Comparison of ENCODE assay signal across 8 cellular contexts in the genomic region with DNA sequence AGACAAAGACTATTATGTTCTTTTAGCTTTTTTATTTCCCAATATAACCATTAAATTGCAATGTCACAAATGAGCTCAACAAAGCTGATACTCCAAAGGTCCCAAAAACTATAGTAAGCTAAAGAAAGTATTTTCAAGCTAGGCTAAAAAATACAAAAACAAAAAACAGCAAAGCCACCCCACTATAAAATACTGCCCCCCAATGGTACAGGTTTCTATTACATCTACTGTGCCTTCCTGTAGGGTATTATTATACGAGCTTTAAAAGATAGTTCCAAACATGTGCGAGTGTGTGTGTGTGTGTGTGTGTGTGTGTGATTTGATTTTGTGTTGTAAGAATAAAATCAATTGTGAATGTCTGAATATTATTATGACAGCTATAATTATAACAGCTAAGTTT. TPM values are rescaled to one million over a fixed set of nuclear protein-coding genes. Genes with fewer than 3 reads are reported as not detected.
DNase-seq lines count a peak whose midpoint lies in the region; ATAC-seq and TF ChIP-seq lines count a peak whose summit lies in the region.
"Had no signal": no experiment of that assay in that cellular context is flagged by ENCODE, and none has a peak within 500 bp of the region (broad histone marks: within the 10 kb centered on the region; RNA-seq: fewer than 3 reads in every experiment).

No MANE protein-coding gene starts in this region.

- no peak overlapping the region for H3K14ac ChIP-seq in IMR-90 (replicated peaks; ENCODE audit: low read depth, low read length)

- CTCF ChIA-PET in IMR-90 (lab: Yijun Ruan, JAX) = interaction anchor here (0.5 to 1.2 kb wide), 2 partner anchors 13 to 286 kb away, joined by 5 read pairs; no protein-coding TSS in a partner anchor

- H3K4me3 ChIP-seq in DND-41 (ENCODE audit: low read depth in 1 of 2, low read length in 2 of 2) (no peak overlapping the region), IMR-90 (ENCODE audit: insufficient read depth, low read depth, low read length) (no peak overlapping the region), lung (no peak overlapping the region), right cardiac atrium (ENCODE audit: low read length) (no peak overlapping the region)
- H3K4me3 ChIP-seq: MG63 had no signal

- H3K79me1 ChIP-seq in IMR-90 (ENCODE audit: low read depth in 1 of 2, low read length in 2 of 2) = no peaks in the 10 kb centered on the region

- no peaks in the 10 kb centered on the region for H3K79me2 ChIP-seq in DND-41 (ENCODE audit: insufficient read depth, low read length)

- H3K9ac ChIP-seq in DND-41 (ENCODE audit: low read depth, low read length) = no peak overlapping the region
- no peak overlapping the region for H3K9ac ChIP-seq in IMR-90 (ENCODE audit: low read depth, low read length)

- no CpG with 5 or more reads among the region's 2 CpGs for WGBS in IMR-90 (ENCODE audit: extremely low coverage in 2 of 2, insufficient read length in 1 of 2), 2 experiments
- WGBS in lung, 2 donors = 43 to 48% methylated on average over 2 of the region's 2 CpGs
- WGBS in right cardiac atrium = 39% methylated on average over 2 of the region's 2 CpGs

- H4K8ac ChIP-seq in IMR-90 (ENCODE audit: low read depth in 2 of 2, low read length in 2 of 2) = no peak overlapping the region

- H3K27me3 ChIP-seq in DND-41 (ENCODE audit: insufficient read depth, low read length, poor library complexity) = no peaks in the 10 kb centered on the region
- H3K27me3 ChIP-seq in IMR-90 (ENCODE audit: control insufficient read depth, insufficient read depth, low read length) = no peaks in the 10 kb centered on the region; the same call in 1 of the 2 replicates
- H3K27me3 ChIP-seq in lung (ENCODE audit: control insufficient read depth, insufficient read depth) = no peaks in the 10 kb centered on the region
- no peaks in the 10 kb centered on the region for H3K27me3 ChIP-seq in right cardiac atrium (ENCODE audit: control insufficient read depth, insufficient read depth)
- H3K27me3 ChIP-seq: MG63 had no signal

- no peak overlapping the region for H2BK15ac ChIP-seq in IMR-90 (ENCODE audit: low read depth, low read length)

- H3K23ac ChIP-seq in IMR-90 (ENCODE audit: low read depth, low read length) = no peak overlapping the region

- no TSS peak for BruUV-seq in IMR-90 (replicated peaks; lab: Mats Ljungman, UMichigan)

- no peak overlapping the region for H2BK20ac ChIP-seq in IMR-90 (ENCODE audit: low read depth, low read length)

- H3K27me3 Mint-ChIP-seq in activated naive CD8-positive, alpha-beta T cell treated with anti-CD3 and anti-CD28 coated beads for 36 hours = no peaks in the 10 kb centered on the region

- H3K9me1 ChIP-seq in IMR-90 (ENCODE audit: insufficient read depth, low read length) = no peaks in the 10 kb centered on the region

- no peak overlapping the region for H2AFZ ChIP-seq in DND-41 (ENCODE audit: low read depth, low read length)
- H2AFZ ChIP-seq in IMR-90 (replicated peaks; ENCODE audit: low read length, poor library complexity) = no peak overlapping the region

- peaks cover 47% of the 10 kb centered on the region for H3K4me1 Mint-ChIP-seq in activated naive CD8-positive, alpha-beta T cell treated with anti-CD3 and anti-CD28 coated beads for 36 hours

- DNase-seq in DND-41 (no peak), IMR-90 (no peak), lung (ENCODE audit: low spot score) (no peak), right cardiac atrium (no peak)
- no peak for DNase-seq in activated naive CD8-positive, alpha-beta T cell treated with anti-CD3 and anti-CD28 coated beads for 36 hours
- DNase-seq: MG63 had no signal

- H4K5ac ChIP-seq in IMR-90 (ENCODE audit: low read depth, low read length) = no peak overlapping the region

- no peaks in the 10 kb centered on the region for H3K36me3 ChIP-seq in DND-41 (ENCODE audit: insufficient read depth, low read length)
- H3K36me3 ChIP-seq in IMR-90 (ENCODE audit: control insufficient read depth, insufficient read depth, low read length) = no peaks in the 10 kb centered on the region
- no peaks in the 10 kb centered on the region for H3K36me3 ChIP-seq in lung (ENCODE audit: control insufficient read depth in 2 of 2, insufficient read depth in 2 of 2, low read length in 2 of 2)
- H3K36me3 ChIP-seq: MG63 had no signal

- H3K56ac ChIP-seq in IMR-90 (ENCODE audit: extremely low read depth, insufficient read depth, low read length) = no peak overlapping the region

- H3K4me2 ChIP-seq in DND-41 (ENCODE audit: insufficient read depth, low read length) (no peak overlapping the region), IMR-90 (ENCODE audit: low read depth, low read length) (no peak overlapping the region)

- peaks cover 2% of the 10 kb centered on the region for H3K9me3 Mint-ChIP-seq in activated naive CD8-positive, alpha-beta T cell treated with anti-CD3 and anti-CD28 coated beads for 36 hours

- H4K91ac ChIP-seq in IMR-90 (ENCODE audit: insufficient read depth, low read depth, low read length) = no peak overlapping the region

- no peak overlapping the region for H3K18ac ChIP-seq in IMR-90 (ENCODE audit: low read depth, low read length)

- POLR2A ChIA-PET in IMR-90 (lab: Charles Lee; ENCODE audit: unreplicated experiment) = no interaction called here

- H2BK120ac ChIP-seq in IMR-90 (ENCODE audit: low read depth, low read length) = no peak overlapping the region

- no peak overlapping the region for H3K4ac ChIP-seq in IMR-90 (ENCODE audit: low read depth, low read length)

- intact Hi-C loops in IMR-90 (cut with micrococcal nuclease) (no loop called here), right cardiac atrium (cut with DNase I) (no loop called here)

- no peak overlapping the region for H3K27ac ChIP-seq in DND-41 (ENCODE audit: low read length)
- no peak overlapping the region for H3K27ac ChIP-seq in IMR-90 (ENCODE audit: insufficient read depth, low read length)
- H3K27ac ChIP-seq in lung (ENCODE audit: low read depth in 1 of 2, low read length in 1 of 2) = no peak overlapping the region
- H3K27ac ChIP-seq in right cardiac atrium (ENCODE audit: low read length) = no peak overlapping the region

- H3K36me3 Mint-ChIP-seq in activated naive CD8-positive, alpha-beta T cell treated with anti-CD3 and anti-CD28 coated beads for 36 hours = peaks cover 21% of the 10 kb centered on the region

- H2AK9ac ChIP-seq in IMR-90 (replicated peaks; ENCODE audit: low read depth, low read length, poor library complexity) = no peak overlapping the region

- dilution Hi-C loops in IMR-90 (cut with HindIII; ENCODE audit: low sequenced_read_pairs, unreplicated experiment) = no loop called here

- TF ChIP-seq CTCF in DND-41 (IDR thresholded peaks at IDR 0.05; ENCODE audit: borderline replicate concordance, extremely low read depth, low read length, poor library complexity, severe bottlenecking) = peak; percentile 52
- TF ChIP-seq CTCF in IMR-90 (conservative IDR thresholded peaks at IDR 0.05; ENCODE audit: low read depth, low read length) = peak; percentile 43
- TF ChIP-seq CTCF in lung (IDR thresholded peaks at IDR 0.05; ENCODE audit: control extremely low read depth, extremely low read depth) = peak; percentile 7

- ATAC-seq in DND-41 (ENCODE audit: insufficient read depth, low read depth) = no peak; the same call in 2 of the 3 replicates
- no peak for ATAC-seq in IMR-90 (ENCODE audit: low read depth)
- ATAC-seq in lung (ENCODE audit: insufficient read depth, low FRiP score) = no peak
- no peak for ATAC-seq in HG02642 (IDR thresholded peaks at IDR 0.05; ENCODE audit: poor library complexity, unreplicated experiment)
- ATAC-seq in GM19452 (IDR thresholded peaks at IDR 0.05; ENCODE audit: unreplicated experiment) = no peak
- no peak for ATAC-seq in right cardiac atrium

- TF ChIP-seq POLR2A in IMR-90 (IDR thresholded peaks at IDR 0.05; ENCODE audit: low read depth, low read length) = no peak

- H3K4me1 ChIP-seq in DND-41 (ENCODE audit: insufficient read depth, low read length) (no peaks in the 10 kb centered on the region), IMR-90 (ENCODE audit: control insufficient read depth, insufficient read depth, low read length) (no peaks in the 10 kb centered on the region), lung (ENCODE audit: control insufficient read depth in 2 of 2, insufficient read depth in 2 of 2, low read length in 2 of 2) (no peaks in the 10 kb centered on the region), right cardiac atrium (ENCODE audit: control insufficient read depth, insufficient read depth, low read length) (no peaks in the 10 kb centered on the region)

- peak overlapping the region; percentile 44 for H3K27ac Mint-ChIP-seq in activated naive CD8-positive, alpha-beta T cell treated with anti-CD3 and anti-CD28 coated beads for 36 hours

- H2BK5ac ChIP-seq in IMR-90 (ENCODE audit: low read depth, low read length, poor library complexity, severe bottlenecking) = no peak overlapping the region

- in situ Hi-C loops in IMR-90 (cut with MboI; ENCODE audit: low sequenced_read_pairs) = no loop called here

- H3K9me3 ChIP-seq in DND-41 (ENCODE audit: insufficient read depth, low read length, severe bottlenecking) = no peaks in the 10 kb centered on the region
- no peaks in the 10 kb centered on the region for H3K9me3 ChIP-seq in IMR-90 (ENCODE audit: control insufficient read depth, insufficient read depth, low read length)
- no peaks in the 10 kb centered on the region for H3K9me3 ChIP-seq in lung (ENCODE audit: control insufficient read depth in 2 of 2, insufficient read depth in 1 of 2, low read length in 1 of 2)
- H3K9me3 ChIP-seq in right cardiac atrium (ENCODE audit: control insufficient read depth, low read length) = no peaks in the 10 kb centered on the region
- H3K9me3 ChIP-seq: MG63 had no signal

- peak overlapping the region; percentile 27 for H3K4me3 Mint-ChIP-seq in activated naive CD8-positive, alpha-beta T cell treated with anti-CD3 and anti-CD28 coated beads for 36 hours

- H4K20me1 ChIP-seq in DND-41 (ENCODE audit: insufficient read depth, low read length) (no peaks in the 10 kb centered on the region), IMR-90 (ENCODE audit: insufficient read depth, low read length) (no peaks in the 10 kb centered on the region)

- no peak overlapping the region for H2AK5ac ChIP-seq in IMR-90 (ENCODE audit: low read depth, low read length)

- no peak for TF ChIP-seq RAD21 in IMR-90 (IDR thresholded peaks at IDR 0.05; ENCODE audit: low read length)

TF ChIP-seq in IMR-90, 13 proteins besides CTCF, POLR2A, EP300 and RAD21:
- TF ChIP-seq MAFK (IDR thresholded peaks at IDR 0.05; ENCODE audit: low read depth, low read length) (no peak), SMC3 (IDR thresholded peaks at IDR 0.05; ENCODE audit: low read depth, low read length) (0 out of 2 replicates have a peak, but pooled peaks have one; percentile 13)

RNA-seq across cellular contexts. Expression of gene IFNG, which starts 1.1 kb away (rescaled TPM):
- total RNA-seq in IMR-90 (2012; rRNA removed) = not detected in 2 replicates
- polyA plus RNA-seq in IMR-90 (2012; rRNA removed) = not detected in 2 replicates
- not detected in 2 replicates for polyA plus RNA-seq in IMR-90 (2012; cell fraction: cytosol; rRNA removed)
- not detected in 2 replicates for polyA plus RNA-seq in IMR-90 (2012; cell fraction: nucleus; rRNA removed; ENCODE audit: low replicate concordance)
- 10 to 100 TPM; 39.0 to 39.7 TPM for total RNA-seq in activated naive CD8-positive, alpha-beta T cell treated with anti-CD3 and anti-CD28 coated beads for 36 hours
- under 1 TPM; 0.40 to 0.49 TPM for total RNA-seq in lung
- polyA plus RNA-seq in lung = under 1 TPM in 1 of 2 donors, not detected in 1; 0.22 TPM
- total RNA-seq in right cardiac atrium = not detected
- not detected for polyA plus RNA-seq in right cardiac atrium

Comparison
In these comparisons a context has a peak if more than half of its experiments do, and no peak if none do; other contexts are left out.
1. RNA of gene IFNG, which starts 1.1 kb away (total RNA-seq): 39.0 to 39.7 TPM in activated naive CD8-positive, alpha-beta T cell treated with anti-CD3 and anti-CD28 coated beads for 36 hours; 0.40 to 0.49 TPM in lung, not detected in right cardiac atrium and not detected in IMR-90; every median in the first group is over 10 times any median in the second.
2. Peak in every context shown above with its lines, with median percentiles within 50 percentile points of each other: CTCF ChIP-seq.